Comparison of ENCODE assay signal across 21 cellular contexts in the genomic region with DNA sequence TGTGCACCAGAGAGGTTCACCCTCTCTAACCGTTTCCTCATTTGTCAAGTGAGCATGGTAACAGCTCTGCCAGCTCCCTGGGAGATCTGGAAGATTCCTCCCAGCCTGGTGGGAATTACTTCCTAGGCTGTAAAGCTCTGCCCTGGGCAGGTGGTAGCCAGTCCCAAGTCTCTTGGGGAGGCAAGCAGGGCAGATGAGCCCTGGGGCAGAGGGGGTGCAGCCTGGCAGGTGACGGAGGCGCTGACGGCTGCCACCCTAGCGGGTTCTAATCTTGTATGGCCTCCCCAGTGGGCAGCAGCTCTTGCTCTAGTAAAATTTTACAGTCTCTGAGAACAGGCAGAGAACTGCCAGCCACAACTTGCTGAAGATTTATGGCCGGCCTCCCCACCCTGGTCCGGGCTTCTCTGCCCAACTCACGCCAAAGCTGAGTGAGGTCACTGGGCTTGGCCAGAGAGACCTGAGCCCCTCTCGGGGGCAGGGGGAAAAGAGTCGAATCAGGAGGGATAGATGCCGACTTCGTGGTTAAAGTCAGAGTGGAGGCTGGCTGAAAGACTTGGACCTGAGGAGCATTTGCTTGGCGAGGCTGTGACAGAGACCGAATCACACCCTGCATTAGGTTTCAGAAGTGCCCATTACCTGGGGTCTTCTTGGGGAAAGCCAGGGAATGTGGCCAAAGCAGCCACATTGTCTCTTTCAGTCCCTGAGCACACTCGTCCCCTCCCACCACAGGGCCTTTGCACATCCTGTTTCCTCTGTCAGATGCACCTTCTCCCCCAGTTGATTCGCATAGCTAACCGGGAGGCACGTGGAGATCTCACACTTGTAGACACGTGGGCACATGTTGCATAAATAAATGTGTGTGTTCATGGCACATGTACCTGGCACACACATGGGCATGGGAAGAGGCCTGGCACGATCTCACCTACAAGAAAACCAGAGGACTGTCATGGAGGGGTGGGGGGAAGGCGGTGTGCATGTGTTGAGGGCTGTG.
A peak's percentile ranks its signal among the peaks of the same experiment; 100 is the strongest.
DNase-seq lines count a peak whose midpoint lies in the region; ATAC-seq and TF ChIP-seq lines count a peak whose summit lies in the region.
"Had no signal": no experiment of that assay in that cellular context is flagged by ENCODE, and none has a peak within 500 bp of the region (broad histone marks: within the 10 kb centered on the region; RNA-seq: fewer than 3 reads in every experiment).

No MANE protein-coding gene starts in this region.

- no peak for TF ChIP-seq CTCF in activated CD8-positive, alpha-beta T cell treated with anti-CD3 and anti-CD28 coated beads for 36 hours (IDR thresholded peaks at IDR 0.05)
- TF ChIP-seq CTCF in endodermal cell (conservative IDR thresholded peaks at IDR 0.05) (no peak), omental fat pad (IDR thresholded peaks at IDR 0.05) (no peak), vagina (IDR thresholded peaks at IDR 0.05) (no peak)

- no peak for ATAC-seq in activated CD8-positive, alpha-beta T cell treated with anti-CD3 and anti-CD28 coated beads for 36 hours
- no peak for ATAC-seq in activated CD8-positive, alpha-beta T cell treated with anti-CD3 and anti-CD28 coated beads, Interleukin-2, amount 10 ng/mL, durations not matched to agents 7 days and 5 days
- peak; percentile 29 for ATAC-seq in omental fat pad (ENCODE audit: low FRiP score)
- ATAC-seq: activated T-cell treated with anti-CD3 and anti-CD28 coated beads, Interleukin-2, amount 50 U/mL, for 72 hours; stimulated activated naive B cell treated with anti-CD40 and anti-IgM and Interleukin-4, amounts not matched to agents 10 μg/mL and 1 μg/mL and 100 μg/mL, for 72 hours had no signal

- H3K36me3 ChIP-seq in endodermal cell (ENCODE audit: control insufficient read depth, insufficient read depth, low read length) = no peaks in the 10 kb centered on the region
- H3K36me3 ChIP-seq in vagina = no peaks in the 10 kb centered on the region
- H3K36me3 ChIP-seq: BE2C, upper lobe of left lung had no signal

- peaks cover 3% of the 10 kb centered on the region for H3K4me1 Mint-ChIP-seq in activated CD8-positive, alpha-beta T cell treated with anti-CD3 and anti-CD28 coated beads for 36 hours (ENCODE audit: low read depth)
- H3K4me1 Mint-ChIP-seq in activated CD8-positive, alpha-beta T cell treated with anti-CD3 and anti-CD28 coated beads, Interleukin-2, amount 10 ng/mL, durations not matched to agents 7 days and 5 days (ENCODE audit: low read depth) = no peaks in the 10 kb centered on the region
- H3K4me1 Mint-ChIP-seq in endodermal cell = peaks cover 2% of the 10 kb centered on the region

- intact Hi-C loops in activated CD8-positive, alpha-beta T cell treated with anti-CD3 and anti-CD28 coated beads for 36 hours (cut with micrococcal nuclease) = no loop called here
- intact Hi-C loops in vagina (cut with DNase I) = loop anchor here (10.0 kb wide), 2 partner anchors 191 to 199 kb away; partner anchors contain the start of gene MN1

- no peak for TF ChIP-seq POLR2A in vagina (IDR thresholded peaks at IDR 0.05)

- CTCF ChIA-PET in activated CD8-positive, alpha-beta T cell treated with anti-CD3 and anti-CD28 coated beads for 36 hours (lab: Charles Lee) = no interaction called here
- CTCF ChIA-PET in activated CD8-positive, alpha-beta T cell treated with anti-CD3 and anti-CD28 coated beads, Interleukin-2, amount 10 ng/mL, durations not matched to agents 7 days and 5 days (lab: Charles Lee) = no interaction called here

- H3K4me3 Mint-ChIP-seq in activated CD8-positive, alpha-beta T cell treated with anti-CD3 and anti-CD28 coated beads for 36 hours = no peak overlapping the region
- H3K4me3 Mint-ChIP-seq in activated CD8-positive, alpha-beta T cell treated with anti-CD3 and anti-CD28 coated beads, Interleukin-2, amount 10 ng/mL, durations not matched to agents 7 days and 5 days = no peak overlapping the region
- H3K4me3 Mint-ChIP-seq in endodermal cell = peak overlapping the region; percentile 10
- H3K4me3 Mint-ChIP-seq: HFFc6; stimulated activated naive B cell treated with anti-CD40 and anti-IgM and Interleukin-4, amounts not matched to agents 10 μg/mL and 1 μg/mL and 100 μg/mL, for 72 hours had no signal

- no peaks in the 10 kb centered on the region for H3K36me3 Mint-ChIP-seq in activated CD8-positive, alpha-beta T cell treated with anti-CD3 and anti-CD28 coated beads for 36 hours (ENCODE audit: low read depth)
- H3K36me3 Mint-ChIP-seq in activated CD8-positive, alpha-beta T cell treated with anti-CD3 and anti-CD28 coated beads, Interleukin-2, amount 10 ng/mL, durations not matched to agents 7 days and 5 days (ENCODE audit: low read depth) = no peaks in the 10 kb centered on the region
- H3K36me3 Mint-ChIP-seq in endodermal cell (ENCODE audit: low read depth) = no peaks in the 10 kb centered on the region

- POLR2A ChIA-PET in activated CD8-positive, alpha-beta T cell treated with anti-CD3 and anti-CD28 coated beads for 36 hours (lab: Charles Lee) = no interaction called here
- POLR2A ChIA-PET in activated CD8-positive, alpha-beta T cell treated with anti-CD3 and anti-CD28 coated beads, Interleukin-2, amount 10 ng/mL, durations not matched to agents 7 days and 5 days (lab: Charles Lee) = no interaction called here

- H3K27ac ChIP-seq in endodermal cell (ENCODE audit: low read depth, low read length) (no peak overlapping the region), vagina (no peak overlapping the region)
- H3K27ac ChIP-seq: upper lobe of left lung had no signal

- H3K9me3 Mint-ChIP-seq in activated CD8-positive, alpha-beta T cell treated with anti-CD3 and anti-CD28 coated beads for 36 hours = no peaks in the 10 kb centered on the region
- no peaks in the 10 kb centered on the region for H3K9me3 Mint-ChIP-seq in activated CD8-positive, alpha-beta T cell treated with anti-CD3 and anti-CD28 coated beads, Interleukin-2, amount 10 ng/mL, durations not matched to agents 7 days and 5 days (ENCODE audit: insufficient read depth)
- no peaks in the 10 kb centered on the region for H3K9me3 Mint-ChIP-seq in endodermal cell
- H3K9me3 Mint-ChIP-seq: activated T-cell treated with anti-CD3 and anti-CD28 coated beads, Interleukin-2, amount 50 U/mL, for 72 hours; HFFc6; stimulated activated naive B cell treated with anti-CD40 and anti-IgM and Interleukin-4, amounts not matched to agents 10 μg/mL and 1 μg/mL and 100 μg/mL, for 72 hours had no signal

- 87 to 89% methylated on average over 17 to 21 of the region's 21 CpGs for WGBS in endodermal cell (ENCODE audit: insufficient coverage in 1 of 2, insufficient read length in 1 of 2), 2 experiments

- peaks cover 28% of the 10 kb centered on the region for H3K27me3 Mint-ChIP-seq in activated CD8-positive, alpha-beta T cell treated with anti-CD3 and anti-CD28 coated beads for 36 hours
- H3K27me3 Mint-ChIP-seq in activated CD8-positive, alpha-beta T cell treated with anti-CD3 and anti-CD28 coated beads, Interleukin-2, amount 10 ng/mL, durations not matched to agents 7 days and 5 days (ENCODE audit: low read depth) = peaks cover 30% of the 10 kb centered on the region
- peaks cover 58% of the 10 kb centered on the region for H3K27me3 Mint-ChIP-seq in endodermal cell (ENCODE audit: insufficient read depth)

- peaks cover 46% of the 10 kb centered on the region for H3K27me3 ChIP-seq in endodermal cell (ENCODE audit: control insufficient read depth, insufficient read depth, low read length, poor library complexity, severe bottlenecking)
- H3K27me3 ChIP-seq in vagina = no peaks in the 10 kb centered on the region

- H3K9me3 ChIP-seq in endodermal cell (ENCODE audit: control insufficient read depth, low read length) = no peaks in the 10 kb centered on the region
- no peaks in the 10 kb centered on the region for H3K9me3 ChIP-seq in vagina
- H3K9me3 ChIP-seq: upper lobe of left lung had no signal

- H3K9ac ChIP-seq in endodermal cell (ENCODE audit: extremely low read depth, low read length, poor library complexity, severe bottlenecking) = no peak overlapping the region

- peak; percentile 7 for DNase-seq in activated CD8-positive, alpha-beta T cell treated with anti-CD3 and anti-CD28 coated beads for 36 hours
- DNase-seq in activated CD8-positive, alpha-beta T cell treated with anti-CD3 and anti-CD28 coated beads, Interleukin-2, amount 10 ng/mL, durations not matched to agents 7 days and 5 days = no peak
- no peak for DNase-seq in endodermal cell
- DNase-seq in omental fat pad (ENCODE audit: low spot score) = no peak
- DNase-seq in vagina (ENCODE audit: extremely low spot score in 2 of 2) = no peak
- no peak for DNase-seq in NCI-H524 treated with DMSO at 0.1 percent for 48 hours (lab: John Stamatoyannopoulos, UW)
- no peak for DNase-seq in NCI-H1048 (lab: John Stamatoyannopoulos, UW)
- DNase-seq in ecto neural progenitor cell (ENCODE audit: low spot score) = no peak
- DNase-seq: activated naive CD4-positive, alpha-beta T cell treated with anti-CD3 and anti-CD28 coated beads, Interleukin-2, amount 50 U/mL, for 16 hours; activated T-cell treated with anti-CD3 and anti-CD28 coated beads, Interleukin-2, amount 50 U/mL, for 72 hours; aorta; BE2C; effector CD8-positive, alpha-beta T cell; HFFc6; NCI-H1105 treated with DMSO at 0.1 percent for 48 hours; NCI-H510A; NK-92 treated with Interleukin-12 subunit alpha and Interleukin-12 subunit beta, amount 100 ng/mL, for 24 hours; occipital lobe; stimulated activated naive B cell treated with anti-CD40 and anti-IgM and Interleukin-4, amounts not matched to agents 10 μg/mL and 1 μg/mL and 100 μg/mL, for 72 hours; T1000 had no signal

- H3K27ac Mint-ChIP-seq in activated CD8-positive, alpha-beta T cell treated with anti-CD3 and anti-CD28 coated beads for 36 hours = no peak overlapping the region
- H3K27ac Mint-ChIP-seq in activated CD8-positive, alpha-beta T cell treated with anti-CD3 and anti-CD28 coated beads, Interleukin-2, amount 10 ng/mL, durations not matched to agents 7 days and 5 days = no peak overlapping the region
- H3K27ac Mint-ChIP-seq in endodermal cell = no peak overlapping the region
- H3K27ac Mint-ChIP-seq: activated T-cell treated with anti-CD3 and anti-CD28 coated beads, Interleukin-2, amount 50 U/mL, for 72 hours; HFFc6; stimulated activated naive B cell treated with anti-CD40 and anti-IgM and Interleukin-4, amounts not matched to agents 10 μg/mL and 1 μg/mL and 100 μg/mL, for 72 hours had no signal

- no peaks in the 10 kb centered on the region for H3K4me1 ChIP-seq in endodermal cell (ENCODE audit: control insufficient read depth, insufficient read depth, low read length)
- peaks cover 8% of the 10 kb centered on the region for H3K4me1 ChIP-seq in vagina
- H3K4me1 ChIP-seq: BE2C had no signal

- no peak overlapping the region for H3K4me3 ChIP-seq in endodermal cell (ENCODE audit: low read length)
- H3K4me3 ChIP-seq in vagina = peak overlapping the region; percentile 13 to 39
